In the genomic region with DNA sequence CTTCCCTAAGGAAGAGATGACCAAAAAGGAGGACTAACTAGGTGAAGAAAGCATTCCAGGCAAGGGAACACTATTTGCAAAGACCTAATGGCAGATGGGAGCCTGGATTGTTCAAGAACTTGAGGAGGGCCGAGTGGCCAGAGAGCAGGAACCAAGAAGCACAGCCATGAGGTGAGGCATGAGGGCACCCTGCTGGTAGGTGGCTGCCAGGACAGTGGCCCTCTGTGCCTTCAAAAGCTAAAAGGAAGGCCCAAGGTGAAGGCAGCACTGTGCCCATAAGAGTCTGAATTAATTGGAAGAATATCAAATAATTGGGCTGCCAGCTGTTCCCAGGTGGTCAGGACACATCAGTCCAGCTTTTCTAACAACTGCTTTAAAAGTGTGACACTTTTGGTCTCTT, we compare ENCODE assay signal across 15 cellular contexts. TPM values are rescaled to one million over a fixed set of nuclear protein-coding genes. Genes with fewer than 3 reads are reported as not detected.
DNase-seq lines count a peak whose midpoint lies in the region; ATAC-seq, FAIRE-seq and TF ChIP-seq lines count a peak whose summit lies in the region.
"Had no signal": no experiment of that assay in that cellular context is flagged by ENCODE, and none has a peak within 500 bp of the region (broad histone marks: within the 10 kb centered on the region; RNA-seq: fewer than 3 reads in every experiment).

No MANE protein-coding gene starts in this region.

- H3K9ac ChIP-seq in K562 (ENCODE audit: insufficient read depth in 1 of 2, low read depth in 2 of 2, low read length in 2 of 2) (no peak overlapping the region), mesendoderm (ENCODE audit: low read length) (no peak overlapping the region)

- POLR2A ChIA-PET in K562 (lab: Yijun Ruan, JAX), result interaction anchor here (0.6 to 1.2 kb wide), 6 partner anchors 9 to 419 kb away, joined by 3 to 5 read pairs (median 3); no protein-coding TSS in a partner anchor

- FAIRE-seq in K562 (lab: Jason Lieb, UNC), result no peak
- FAIRE-seq: colon had no signal

- no peaks in the 10 kb centered on the region for H3K9me1 ChIP-seq in K562 (ENCODE audit: control insufficient read depth, insufficient read depth, low read length)

- no peak overlapping the region for H2AFZ ChIP-seq in K562 (ENCODE audit: low read depth, low read length)

- CTCF ChIA-PET in K562 (lab: Yijun Ruan, JAX; ENCODE audit: low intra/inter-chr PET ratio), result no interaction called here

- H3K79me1 ChIP-seq in mesendoderm (ENCODE audit: low read length), result no peaks in the 10 kb centered on the region

- H2AK5ac ChIP-seq in mesendoderm (ENCODE audit: low read length), result no peak overlapping the region

- H2BK120ac ChIP-seq in mesendoderm (ENCODE audit: low read depth, low read length), result no peak overlapping the region

- no peak overlapping the region for H4K8ac ChIP-seq in mesendoderm (ENCODE audit: low read depth, low read length)

- H3K4me3 ChIP-seq in K562 (no peak overlapping the region), mesendoderm (ENCODE audit: low read length) (no peak overlapping the region), H7 (ENCODE audit: insufficient read depth, low read depth, low read length) (no peak overlapping the region)

- no peaks in the 10 kb centered on the region for H4K20me1 ChIP-seq in K562 (replicated peaks; ENCODE audit: control insufficient read depth, insufficient read depth, low read length)

- H3K4me1 Mint-ChIP-seq in osteocyte (ENCODE audit: unreplicated experiment), result peaks cover 4% of the 10 kb centered on the region
- H3K4me1 Mint-ChIP-seq in immature natural killer cell, result no peaks in the 10 kb centered on the region
- H3K4me1 Mint-ChIP-seq: activated naive CD4-positive, alpha-beta T cell treated with anti-CD3 and anti-CD28 coated beads, Interleukin-2, amount 50 U/mL, for 24 hours had no signal

- no peak overlapping the region for H2BK5ac ChIP-seq in mesendoderm (ENCODE audit: low read length)

- WGBS in K562 (ENCODE audit: insufficient coverage, low coverage, missing lambda C conversion rate), result 18% methylated on average over 1 of the region's 1 CpG
- WGBS in mesendoderm (ENCODE audit: extremely low coverage, insufficient coverage, low lambda C conversion rate), result no CpG with 5 or more reads among the region's 1 CpG

- no TSS peak for BruUV-seq in K562 (replicated peaks; lab: Mats Ljungman, UMichigan)

- no peak overlapping the region for H4K5ac ChIP-seq in mesendoderm (ENCODE audit: low read length)

- H3K4me1 ChIP-seq in K562 (replicated peaks in 1 of 2; ENCODE audit: control insufficient read depth in 2 of 2, insufficient read depth in 2 of 2, low read length in 2 of 2), result no peaks in the 10 kb centered on the region; a peak in 1 of 5 replicates
- no peaks in the 10 kb centered on the region for H3K4me1 ChIP-seq in mesendoderm (ENCODE audit: control insufficient read depth, low read depth, low read length)

- H3K27ac ChIP-seq in K562 (ENCODE audit: extremely low read depth, low read depth, low read length) (no peak overlapping the region), mesendoderm (ENCODE audit: low read depth, low read length) (no peak overlapping the region)

- H3K9me3 Mint-ChIP-seq in osteocyte (ENCODE audit: unreplicated experiment), result no peaks in the 10 kb centered on the region
- H3K9me3 Mint-ChIP-seq in immature natural killer cell, result no peaks in the 10 kb centered on the region
- H3K9me3 Mint-ChIP-seq: activated CD8-positive, alpha-beta T cell treated with anti-CD3 and anti-CD28 coated beads for 36 hours; activated naive CD4-positive, alpha-beta T cell treated with anti-CD3 and anti-CD28 coated beads, Interleukin-2, amount 50 U/mL, for 24 hours; CD8-positive, alpha-beta T cell had no signal

- ATAC-seq in K562 (peak; percentile 71), HG02884 (IDR thresholded peaks at IDR 0.05; ENCODE audit: unreplicated experiment) (no peak)
- ATAC-seq: activated CD8-positive, alpha-beta T cell treated with anti-CD3 and anti-CD28 coated beads for 36 hours; CD8-positive, alpha-beta T cell had no signal

- DNase-seq in GM10266 (ENCODE audit: extremely low spot score) (no peak), HT-29 (ENCODE audit: low spot score) (peak; percentile 13), K562 (ENCODE audit: extremely low read depth in 1 of 4, low spot score in 3 of 4) (no peak), mesendoderm (peak; percentile 40), H7 (no peak), osteocyte (ENCODE audit: extremely low spot score, unreplicated experiment) (no peak), immature natural killer cell (no peak)
- DNase-seq: activated CD8-positive, alpha-beta T cell treated with anti-CD3 and anti-CD28 coated beads for 36 hours; CD8-positive, alpha-beta T cell; NCI-H510A; stimulated activated CD4-positive, alpha-beta T cell treated with anti-CD3 and anti-CD28 coated beads, Interleukin-2, amount 100 ng/mL, for 48 hours; stimulated activated naive CD4-positive, alpha-beta T cell treated with Interleukin-2 at 50 U/mL for 16 hours had no signal

- H3K36me3 Mint-ChIP-seq in osteocyte (ENCODE audit: unreplicated experiment) (peaks cover 36% of the 10 kb centered on the region), immature natural killer cell (no peaks in the 10 kb centered on the region)
- H3K36me3 Mint-ChIP-seq: activated naive CD4-positive, alpha-beta T cell treated with anti-CD3 and anti-CD28 coated beads, Interleukin-2, amount 50 U/mL, for 24 hours; CD8-positive, alpha-beta T cell had no signal

- H3K4me2 ChIP-seq in K562 (ENCODE audit: insufficient read depth, low read length) (no peak overlapping the region), mesendoderm (ENCODE audit: low read length) (no peak overlapping the region)

- peaks cover 2 to 5% of the 10 kb centered on the region in 2 experiments; a peak in 2 of 5 replicates for H3K27me3 ChIP-seq in K562 (ENCODE audit: control insufficient read depth in 2 of 2, insufficient read depth in 2 of 2, low read length in 2 of 2)
- no peaks in the 10 kb centered on the region for H3K27me3 ChIP-seq in mesendoderm (ENCODE audit: insufficient read depth, low read length, poor library complexity)
- H3K27me3 ChIP-seq in H7 (ENCODE audit: control insufficient read depth, insufficient read depth, low read length), result no peaks in the 10 kb centered on the region

- no peak overlapping the region for H3K23ac ChIP-seq in mesendoderm (ENCODE audit: low read length)

- H3K9me3 ChIP-seq in K562 (replicated peaks; ENCODE audit: control insufficient read depth, insufficient read depth, low read depth, low read length), result no peaks in the 10 kb centered on the region

- H2BK15ac ChIP-seq in mesendoderm (replicated peaks; ENCODE audit: low read depth), result no peak overlapping the region

- H3K4me3 Mint-ChIP-seq in osteocyte (ENCODE audit: unreplicated experiment) (no peak overlapping the region), immature natural killer cell (no peak overlapping the region)
- H3K4me3 Mint-ChIP-seq: activated CD8-positive, alpha-beta T cell treated with anti-CD3 and anti-CD28 coated beads for 36 hours; activated naive CD4-positive, alpha-beta T cell treated with anti-CD3 and anti-CD28 coated beads, Interleukin-2, amount 50 U/mL, for 24 hours; CD8-positive, alpha-beta T cell had no signal

- peak; percentile 40 for TF ChIP-seq CTCF in GM10266 (IDR thresholded peaks at IDR 0.05; ENCODE audit: control insufficient read depth, insufficient read depth, low read depth, missing control alignments)
- TF ChIP-seq CTCF in K562 (IDR thresholded peaks at IDR 0.05 in 2 of 3, conservative IDR thresholded peaks at IDR 0.05 in 1 of 3; ENCODE audit: insufficient read depth in 2 of 3, low read depth in 1 of 3, low read length in 3 of 3), result peak; percentile 17 to 37 (median 26); a peak in 2 of 6 replicates
- no peak for TF ChIP-seq CTCF in osteocyte (IDR thresholded peaks at IDR 0.05)

- TF ChIP-seq POLR2A in K562 (conservative IDR thresholded peaks at IDR 0.05), result no peak

- peak in 1 of 2 experiments; percentile 12; a peak in 1 of 4 replicates for TF ChIP-seq RAD21 in K562 (CRISPR knock-in tag; conservative IDR thresholded peaks at IDR 0.05 in 1 of 2, IDR thresholded peaks at IDR 0.05 in 1 of 2)

- H3K36me3 ChIP-seq in K562 (ENCODE audit: control insufficient read depth, insufficient read depth, low read length), result no peaks in the 10 kb centered on the region
- H3K36me3 ChIP-seq in mesendoderm (ENCODE audit: control insufficient read depth, insufficient read depth, low read length), result no peaks in the 10 kb centered on the region
- H3K36me3 ChIP-seq in H7 (replicated peaks; ENCODE audit: control insufficient read depth, insufficient read depth, low read length), result no peaks in the 10 kb centered on the region

- H3K27me3 Mint-ChIP-seq in osteocyte (ENCODE audit: unreplicated experiment) (no peaks in the 10 kb centered on the region), immature natural killer cell (ENCODE audit: low read depth in 3 of 3) (peaks cover 0 to 6% (median 4%) of the 10 kb centered on the region in 3 donors)
- H3K27me3 Mint-ChIP-seq: activated CD8-positive, alpha-beta T cell treated with anti-CD3 and anti-CD28 coated beads for 36 hours; activated naive CD4-positive, alpha-beta T cell treated with anti-CD3 and anti-CD28 coated beads, Interleukin-2, amount 50 U/mL, for 24 hours had no signal

- H3K79me2 ChIP-seq in K562 (ENCODE audit: control insufficient read depth, insufficient read depth, low read length) (no peaks in the 10 kb centered on the region), mesendoderm (ENCODE audit: control insufficient read depth, insufficient read depth, low read length) (no peaks in the 10 kb centered on the region)

- TF ChIP-seq EP300 in K562 (IDR thresholded peaks at IDR 0.05; ENCODE audit: low read length), result no peak

- no peak overlapping the region for H3K27ac Mint-ChIP-seq in osteocyte (ENCODE audit: unreplicated experiment)
- H3K27ac Mint-ChIP-seq in immature natural killer cell, result no peak overlapping the region
- H3K27ac Mint-ChIP-seq: activated CD8-positive, alpha-beta T cell treated with anti-CD3 and anti-CD28 coated beads for 36 hours; activated naive CD4-positive, alpha-beta T cell treated with anti-CD3 and anti-CD28 coated beads, Interleukin-2, amount 50 U/mL, for 24 hours; CD8-positive, alpha-beta T cell had no signal

- in situ Hi-C loops in K562 (cut with MboI), result no loop called here

- H3K56ac ChIP-seq in mesendoderm (ENCODE audit: low read length), result no peak overlapping the region

- intact Hi-C loops in K562 (cut with micrococcal nuclease), result no loop called here

- no peak overlapping the region for H3K18ac ChIP-seq in mesendoderm (ENCODE audit: low read length)

- H3K4ac ChIP-seq in mesendoderm (ENCODE audit: low read depth, low read length), result no peak overlapping the region

RNA-seq across cellular contexts. Expression of a gene that starts 27.9 kb away (rescaled TPM):
- 33.3 and 34.6 TPM in 2 replicates for total RNA-seq in HT-29 (2014; rRNA removed; shearing (Covaris generic))
- 6.2 and 9.3 TPM in 2 replicates for total RNA-seq in K562 (2011; cell fraction: chromatin; rRNA removed; ENCODE audit: low replicate concordance)
- total RNA-seq in K562 (2011; cell fraction: nucleolus; rRNA removed), result 5.0 and 5.5 TPM in 2 replicates
- total RNA-seq in K562 (2011; cell fraction: nucleoplasm; rRNA removed), result 7.6 and 10.7 TPM in 2 replicates
- total RNA-seq in K562 (2014; rRNA removed) (7.6 and 8.4 TPM in 2 replicates), K562 (2014; rRNA removed; fragmentation: Illumina TruSeq; extraction: Trizol) (12.0 and 12.6 TPM in 2 replicates), K562 (2015; rRNA removed; fragmentation: Illumina TruSeq; extraction: Trizol) (11.3 and 11.9 TPM in 2 replicates), K562 (2021) (17.9 and 19.5 TPM in 2 replicates), osteocyte (71.6 and 77.6 TPM in 2 replicates)
- polyA plus RNA-seq in K562 (2011; rRNA removed) (10.5 and 19.3 TPM in 2 replicates), K562 (2014; fragmentation: Illumina TruSeq; extraction: Trizol) (14.2 and 14.4 TPM in 2 replicates), K562 (2014; fragmentation: Nextera tagmentation; extraction: Ambion mirVana) (1 to 10 TPM; 5.1 to 5.8 TPM), K562 (2014; rRNA removed) (8.8 and 8.9 TPM in 2 replicates), immature natural killer cell (under 1 TPM in 1 of 3 donors, not detected in 2; 0.87 TPM)
- 10.3 and 11.4 TPM in 2 replicates for polyA plus RNA-seq in K562 (2011; cell fraction: cytosol; rRNA removed)
- polyA plus RNA-seq in K562 (2011; cell fraction: nucleus; rRNA removed), result 11.8 and 15.8 TPM in 2 replicates
- polyA plus RNA-seq in K562 (2012), result 17.8 and 20.7 TPM in 2 replicates
- 11.9 and 16.8 TPM in 2 replicates for polyA minus RNA-seq in K562 (2011; rRNA and poly(A)+ RNA removed)
- polyA minus RNA-seq in K562 (2011; cell fraction: cytosol; rRNA and poly(A)+ RNA removed), result 8.1 and 11.4 TPM in 2 replicates
- 2.3 and 3.8 TPM in 2 replicates for polyA minus RNA-seq in K562 (2011; cell fraction: nucleus; rRNA and poly(A)+ RNA removed)
- 7.6 TPM for polyA plus RNA-seq in mesendoderm (2013, experiment 1 of 2)
- polyA plus RNA-seq in mesendoderm (2013, experiment 2 of 2), result 8.1 TPM
- total RNA-seq in H7 (2014; rRNA removed; shearing (Covaris generic)), result 20.3 and 21.1 TPM in 2 replicates

Comparison
In these comparisons a context has a peak if more than half of its experiments do, and no peak if none do; other contexts are left out.
1. DNase-seq: peak in HT-29 (single experiment) and mesendoderm (single experiment); none in GM10266 (single experiment), K562 (0 of 4), H7 (single experiment), osteocyte (single experiment) and immature natural killer cell (0 of 3).